10 cellular contexts compared by ENCODE assay signal in genomic region chr7:30143748-30144251, GRCh38. TPM values are rescaled to one million over a fixed set of nuclear protein-coding genes. Genes with fewer than 3 reads are reported as not detected.
DNase-seq lines count a peak whose midpoint lies in the region; ATAC-seq and TF ChIP-seq lines count a peak whose summit lies in the region.
"Had no signal": no experiment of that assay in that cellular context is flagged by ENCODE, and none has a peak within 500 bp of the region (broad histone marks: within the 10 kb centered on the region; RNA-seq: fewer than 3 reads in every experiment).

No MANE protein-coding gene starts in this region.

- no peak for TF ChIP-seq CTCF in CD8-positive, alpha-beta T cell (IDR thresholded peaks at IDR 0.05)

- POLR2A ChIA-PET in CD8-positive, alpha-beta T cell (lab: Charles Lee) = no interaction called here
- POLR2A ChIA-PET in activated CD4-positive, alpha-beta T cell treated with anti-CD3 and anti-CD28 coated beads, Interleukin-2, amount 10 ng/mL, durations not matched to agents 7 days and 5 days (lab: Charles Lee) = no interaction called here

- H3K27me3 Mint-ChIP-seq in CD8-positive, alpha-beta T cell (ENCODE audit: low read depth) = no peaks in the 10 kb centered on the region
- H3K27me3 Mint-ChIP-seq in activated CD4-positive, alpha-beta T cell treated with anti-CD3 and anti-CD28 coated beads, Interleukin-2, amount 10 ng/mL, durations not matched to agents 7 days and 5 days = no peaks in the 10 kb centered on the region
- H3K27me3 Mint-ChIP-seq: dendritic cell treated with granulocyte-macrophage colony-stimulating factor and Interleukin-4, amounts not matched to agents 40 ng/mL and 50 ng/mL, for 4 days had no signal

- H3K9me3 ChIP-seq in CD8-positive, alpha-beta T cell (ENCODE audit: low read length) = no peaks in the 10 kb centered on the region

- no peak overlapping the region for H3K27ac ChIP-seq in CD8-positive, alpha-beta T cell (ENCODE audit: low read depth, low read length)

- H3K36me3 Mint-ChIP-seq in CD8-positive, alpha-beta T cell = no peaks in the 10 kb centered on the region
- H3K36me3 Mint-ChIP-seq in activated CD4-positive, alpha-beta T cell treated with anti-CD3 and anti-CD28 coated beads, Interleukin-2, amount 10 ng/mL, durations not matched to agents 7 days and 5 days (ENCODE audit: low read depth) = no peaks in the 10 kb centered on the region

- no peaks in the 10 kb centered on the region for H3K27me3 ChIP-seq in CD8-positive, alpha-beta T cell (ENCODE audit: insufficient read depth, low read length)

- no peaks in the 10 kb centered on the region for H3K9me3 Mint-ChIP-seq in CD8-positive, alpha-beta T cell
- H3K9me3 Mint-ChIP-seq in activated CD4-positive, alpha-beta T cell treated with anti-CD3 and anti-CD28 coated beads, Interleukin-2, amount 10 ng/mL, durations not matched to agents 7 days and 5 days = no peaks in the 10 kb centered on the region
- H3K9me3 Mint-ChIP-seq: dendritic cell treated with granulocyte-macrophage colony-stimulating factor and Interleukin-4, amounts not matched to agents 40 ng/mL and 50 ng/mL, for 4 days; T-helper 1 cell treated with Interleukin-12 subunit alpha and Interleukin-12 subunit beta and Interleukin-4 antibody, amounts not matched to agents 30 μg/mL and 1 μg/mL, for 36 hours had no signal

- H3K4me3 Mint-ChIP-seq in CD8-positive, alpha-beta T cell = no peak overlapping the region
- H3K4me3 Mint-ChIP-seq in activated CD4-positive, alpha-beta T cell treated with anti-CD3 and anti-CD28 coated beads, Interleukin-2, amount 10 ng/mL, durations not matched to agents 7 days and 5 days = no peak overlapping the region
- H3K4me3 Mint-ChIP-seq: dendritic cell treated with granulocyte-macrophage colony-stimulating factor and Interleukin-4, amounts not matched to agents 40 ng/mL and 50 ng/mL, for 4 days; T-helper 1 cell treated with Interleukin-12 subunit alpha and Interleukin-12 subunit beta and Interleukin-4 antibody, amounts not matched to agents 30 μg/mL and 1 μg/mL, for 36 hours had no signal

- no peaks in the 10 kb centered on the region for H3K36me3 ChIP-seq in CD8-positive, alpha-beta T cell (ENCODE audit: insufficient read depth, low read length)

- H3K27ac Mint-ChIP-seq in CD8-positive, alpha-beta T cell = no peak overlapping the region
- H3K27ac Mint-ChIP-seq in activated CD4-positive, alpha-beta T cell treated with anti-CD3 and anti-CD28 coated beads, Interleukin-2, amount 10 ng/mL, durations not matched to agents 7 days and 5 days = no peak overlapping the region
- H3K27ac Mint-ChIP-seq: dendritic cell treated with granulocyte-macrophage colony-stimulating factor and Interleukin-4, amounts not matched to agents 40 ng/mL and 50 ng/mL, for 4 days; T-helper 1 cell treated with Interleukin-12 subunit alpha and Interleukin-12 subunit beta and Interleukin-4 antibody, amounts not matched to agents 30 μg/mL and 1 μg/mL, for 36 hours had no signal

- peak; percentile 44 for ATAC-seq in CD8-positive, alpha-beta T cell
- no peak for ATAC-seq in HG02588 (IDR thresholded peaks at IDR 0.05; ENCODE audit: unreplicated experiment)
- ATAC-seq in HG02840 (IDR thresholded peaks at IDR 0.05; ENCODE audit: low FRiP score, unreplicated experiment) = no peak

- peaks cover 3% of the 10 kb centered on the region for H3K4me1 ChIP-seq in CD8-positive, alpha-beta T cell (ENCODE audit: insufficient read depth, low read length)

- intact Hi-C loops in CD8-positive, alpha-beta T cell (cut with DNase I, micrococcal nuclease) = no loop called here

- no peaks in the 10 kb centered on the region for H3K4me1 Mint-ChIP-seq in CD8-positive, alpha-beta T cell (ENCODE audit: low read depth)
- peaks cover 4% of the 10 kb centered on the region for H3K4me1 Mint-ChIP-seq in activated CD4-positive, alpha-beta T cell treated with anti-CD3 and anti-CD28 coated beads, Interleukin-2, amount 10 ng/mL, durations not matched to agents 7 days and 5 days

- H3K4me3 ChIP-seq in CD8-positive, alpha-beta T cell (ENCODE audit: low read depth, low read length) = no peak overlapping the region

- DNase-seq in CD8-positive, alpha-beta T cell = peak in 1 of 7 experiments; percentile 17
- peak; percentile 73 for DNase-seq in LoVo (ENCODE audit: low spot score)
- DNase-seq in RPMI8226 = peak; percentile 83
- peak; percentile 65 for DNase-seq in iris pigment epithelial cell (ENCODE audit: low read depth)
- DNase-seq in hippocampal formation (lab: John Stamatoyannopoulos, UW) = no peak
- no peak for DNase-seq in activated CD4-positive, alpha-beta T cell treated with anti-CD3 and anti-CD28 coated beads, Interleukin-2, amount 10 ng/mL, durations not matched to agents 7 days and 5 days

- CTCF ChIA-PET in CD8-positive, alpha-beta T cell (lab: Charles Lee) = interaction anchor here (1.1 kb wide), 1 partner anchor 9 kb away, joined by 3 read pairs; the partner anchor contains the start of gene MTURN
- CTCF ChIA-PET in activated CD4-positive, alpha-beta T cell treated with anti-CD3 and anti-CD28 coated beads, Interleukin-2, amount 10 ng/mL, durations not matched to agents 7 days and 5 days (lab: Charles Lee) = interaction anchor here (1.0 to 1.2 kb wide), 2 partner anchors 9 to 40 kb away, joined by 3 to 4 read pairs; partner anchors contain the start of gene MTURN

RNA-seq across cellular contexts. Expression of gene MTURN, which starts 9.0 kb away (rescaled TPM):
- total RNA-seq in CD8-positive, alpha-beta T cell = 10 to 100 TPM; 16.1 to 19.7 TPM
- total RNA-seq in activated CD4-positive, alpha-beta T cell treated with anti-CD3 and anti-CD28 coated beads, Interleukin-2, amount 10 ng/mL, durations not matched to agents 7 days and 5 days = 1 to 10 TPM; 3.7 to 4.1 TPM

Comparison
In these comparisons a context has a peak if more than half of its experiments do, and no peak if none do; other contexts are left out.
1. DNase-seq: peak in LoVo (single experiment), RPMI8226 (single experiment) and iris pigment epithelial cell (single experiment); none in hippocampal formation (0 of 2) and activated CD4-positive, alpha-beta T cell treated with anti-CD3 and anti-CD28 coated beads, Interleukin-2, amount 10 ng/mL, durations not matched to agents 7 days and 5 days (single experiment).